In genomic region chr5:142726188-142726731, GRCh38 we compare ENCODE assay signal across 8 cellular contexts. TPM values are rescaled to one million over a fixed set of nuclear protein-coding genes. Genes with fewer than 3 reads are reported as not detected.
DNase-seq lines count a peak whose midpoint lies in the region; ATAC-seq, FAIRE-seq and TF ChIP-seq lines count a peak whose summit lies in the region.
"Had no signal": no experiment of that assay in that cellular context is flagged by ENCODE, and none has a peak within 500 bp of the region (broad histone marks: within the 10 kb centered on the region; RNA-seq: fewer than 3 reads in every experiment).

No MANE protein-coding gene starts in this region.

- H3K9me3 Mint-ChIP-seq in neural progenitor cell = no peaks in the 10 kb centered on the region

- H3K4me1 Mint-ChIP-seq in neural progenitor cell = peaks cover 7% of the 10 kb centered on the region

- no peak overlapping the region for H3K4me2 ChIP-seq in neural progenitor cell

- no peak overlapping the region for H3K27ac ChIP-seq in neural progenitor cell

- H3K36me3 Mint-ChIP-seq in neural progenitor cell = no peaks in the 10 kb centered on the region

- DNase-seq in NB4 (ENCODE audit: low read depth) = peak; percentile 76
- DNase-seq in choroid plexus epithelial cell (ENCODE audit: low read depth) = peak; percentile 95
- peak; percentile 84 for DNase-seq in skeletal muscle cell (ENCODE audit: low read depth)
- no peak for DNase-seq in neural progenitor cell (ENCODE audit: low spot score)
- no peak for DNase-seq in D721Med (ENCODE audit: insufficient read length, low spot score)
- no peak for DNase-seq in activated CD8-positive, alpha-beta memory T cell treated with anti-CD3 and anti-CD28 coated beads, Interleukin-2, amount 50 U/mL, for 4 hours

- no peak for TF ChIP-seq POLR2A in NB4 (IDR thresholded peaks at IDR 0.05; ENCODE audit: extremely low read depth, insufficient read length)

- TF ChIP-seq CTCF in NB4 (IDR thresholded peaks at IDR 0.05; ENCODE audit: low read depth, low read length) (no peak), choroid plexus epithelial cell (conservative IDR thresholded peaks at IDR 0.05; ENCODE audit: low read depth, low read length) (no peak), neural progenitor cell (IDR thresholded peaks at IDR 0.05) (no peak), D721Med (IDR thresholded peaks at IDR 0.05; ENCODE audit: insufficient read depth, missing control alignments) (no peak)

- H3K9me3 ChIP-seq in neural progenitor cell (ENCODE audit: low read depth) = no peaks in the 10 kb centered on the region

- no peaks in the 10 kb centered on the region for H3K4me1 ChIP-seq in neural progenitor cell

- H3K79me2 ChIP-seq in neural progenitor cell (ENCODE audit: low read depth) = no peaks in the 10 kb centered on the region

- no peaks in the 10 kb centered on the region for H4K20me1 ChIP-seq in neural progenitor cell (ENCODE audit: low read depth)

- no peaks in the 10 kb centered on the region for H3K27me3 ChIP-seq in neural progenitor cell

- no peaks in the 10 kb centered on the region for H3K36me3 ChIP-seq in neural progenitor cell

- H3K27ac Mint-ChIP-seq in neural progenitor cell = no peak overlapping the region

- no peak overlapping the region for H2AFZ ChIP-seq in neural progenitor cell (replicated peaks)

- H3K4me3 Mint-ChIP-seq in neural progenitor cell = no peak overlapping the region

- H3K4me3 ChIP-seq in NB4 (ENCODE audit: low read depth, low read length) (no peak overlapping the region), choroid plexus epithelial cell (ENCODE audit: low read depth, low read length) (no peak overlapping the region), skeletal muscle cell (ENCODE audit: low read depth, low read length) (no peak overlapping the region), neural progenitor cell (no peak overlapping the region)

- no peak for FAIRE-seq in D721Med (lab: Jason Lieb, UNC)

- peak; percentile 59 for ATAC-seq in GM18907 (IDR thresholded peaks at IDR 0.05; ENCODE audit: unreplicated experiment)

- peaks cover 5% of the 10 kb centered on the region for H3K27me3 Mint-ChIP-seq in neural progenitor cell (ENCODE audit: insufficient read depth, low read depth)

- no peaks in the 10 kb centered on the region for H3F3A ChIP-seq in neural progenitor cell (ENCODE audit: low read depth)

- no peak overlapping the region for H3K9ac ChIP-seq in neural progenitor cell

RNA-seq across cellular contexts. Expression of gene FGF1, which starts 40.4 kb away (rescaled TPM):
- total RNA-seq in neural progenitor cell (ENCODE audit: low replicate concordance) = not detected in 2 replicates
- total RNA-seq: mononuclear cell had no signal

RNA-seq across cellular contexts. Expression of gene ARHGAP26, which starts 43.9 kb away (rescaled TPM):
- total RNA-seq in neural progenitor cell (ENCODE audit: low replicate concordance) = 7.0 and 14.5 TPM in 2 replicates

Comparison
In these comparisons a context has a peak if more than half of its experiments do, and no peak if none do; other contexts are left out.
1. DNase-seq: peak in NB4 (single experiment), choroid plexus epithelial cell (single experiment) and skeletal muscle cell (single experiment); none in neural progenitor cell (single experiment), D721Med (single experiment) and activated CD8-positive, alpha-beta memory T cell treated with anti-CD3 and anti-CD28 coated beads, Interleukin-2, amount 50 U/mL, for 4 hours (single experiment).